ENCODE assay signal across 8 cellular contexts in the genomic region with DNA sequence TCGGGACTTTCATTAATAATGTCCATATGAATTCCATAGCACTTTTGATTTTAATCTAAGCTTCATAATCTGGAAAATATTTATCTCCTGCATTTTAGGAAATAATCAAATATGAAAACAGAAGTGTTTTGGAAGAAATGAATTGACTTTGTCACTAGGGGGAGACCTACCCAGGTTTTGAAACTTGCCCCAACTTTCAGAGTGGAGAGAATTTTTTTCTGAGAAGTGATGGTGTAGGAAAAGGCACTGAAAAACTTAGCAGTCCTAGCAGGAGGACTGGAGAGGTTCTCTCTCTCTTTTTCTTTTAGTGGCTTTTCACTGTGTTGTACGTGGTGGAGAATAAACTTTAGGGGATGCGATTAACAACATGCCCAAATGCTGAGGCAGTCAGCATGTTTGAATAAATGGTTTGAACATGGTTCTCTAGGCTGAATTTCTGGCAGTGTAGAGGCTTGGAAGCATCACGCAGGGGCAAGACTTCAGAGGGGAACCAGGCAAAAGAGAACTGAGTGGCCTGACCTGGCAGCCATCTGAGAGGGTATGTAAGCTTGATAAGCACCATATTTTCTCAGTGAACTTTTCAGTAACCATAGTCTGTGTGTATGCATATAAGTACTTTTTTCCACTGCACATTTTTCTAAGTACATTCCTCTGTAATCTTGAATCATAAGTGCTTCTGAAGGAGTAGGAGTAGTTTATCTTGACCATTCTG.
DNase-seq lines count a peak whose midpoint lies in the region; ATAC-seq and TF ChIP-seq lines count a peak whose summit lies in the region.

No MANE protein-coding gene starts in this region.

- no peaks in the 10 kb centered on the region for H3K4me1 ChIP-seq in CD8-positive, alpha-beta T cell (ENCODE audit: insufficient read depth, low read length)
- H3K4me1 ChIP-seq in left lung (peaks cover 0 to 8% of the 10 kb centered on the region in 2 donors), aorta (ENCODE audit: control insufficient read depth in 1 of 2, insufficient read depth in 2 of 2, low read length in 2 of 2) (peaks cover 0 to 2% of the 10 kb centered on the region in 2 donors)

- peak; percentile 78 for TF ChIP-seq CTCF in CD8-positive, alpha-beta T cell (IDR thresholded peaks at IDR 0.05)
- peak; percentile 71 for TF ChIP-seq CTCF in MCF 10A (IDR thresholded peaks at IDR 0.05; ENCODE audit: unreplicated experiment)
- peak; percentile 25 to 43 for TF ChIP-seq CTCF in left lung (IDR thresholded peaks at IDR 0.05)

- no peaks in the 10 kb centered on the region for H3K27me3 Mint-ChIP-seq in CD8-positive, alpha-beta T cell (ENCODE audit: low read depth)
- H3K27me3 Mint-ChIP-seq in MCF 10A (ENCODE audit: insufficient read depth, unreplicated experiment), result no peaks in the 10 kb centered on the region

- H3K4me1 Mint-ChIP-seq in CD8-positive, alpha-beta T cell (ENCODE audit: low read depth), result peaks cover 3% of the 10 kb centered on the region
- peaks cover 7% of the 10 kb centered on the region for H3K4me1 Mint-ChIP-seq in MCF 10A (ENCODE audit: insufficient read depth, unreplicated experiment)

- H3K9me3 Mint-ChIP-seq in CD8-positive, alpha-beta T cell, result no peaks in the 10 kb centered on the region
- H3K9me3 Mint-ChIP-seq in MCF 10A (ENCODE audit: unreplicated experiment), result no peaks in the 10 kb centered on the region

- no peaks in the 10 kb centered on the region for H3K36me3 ChIP-seq in CD8-positive, alpha-beta T cell (ENCODE audit: insufficient read depth, low read length)
- no peaks in the 10 kb centered on the region for H3K36me3 ChIP-seq in left lung
- no peaks in the 10 kb centered on the region for H3K36me3 ChIP-seq in aorta (ENCODE audit: control insufficient read depth in 1 of 2, insufficient read depth in 2 of 2, low read length in 1 of 2)

- 1 to 5% methylated on average over 4 of the region's 4 CpGs for WGBS in aorta, 2 donors

- CTCF ChIA-PET in CD8-positive, alpha-beta T cell (lab: Charles Lee), result interaction anchor here (0.6 to 2.1 kb wide), 21 partner anchors 9 to 614 kb away, joined by 3 to 18 read pairs (median 4); no protein-coding TSS in a partner anchor
- CTCF ChIA-PET in MCF 10A (lab: Yijun Ruan, JAX), result interaction anchor here (0.6 to 2.0 kb wide), 41 partner anchors 9 to 1220 kb away, joined by 3 to 15 read pairs (median 4); no protein-coding TSS in a partner anchor

- DNase-seq in CD8-positive, alpha-beta T cell, result peak in 2 of 7 experiments; percentile 7 to 8
- DNase-seq in NCI-H446 (lab: John Stamatoyannopoulos, UW) (peak; percentile 21 to 62), MCF 10A (ENCODE audit: unreplicated experiment) (peak; percentile 64), left lung (peak in 1 of 2 donors; percentile 61), aorta (no peak)

- intact Hi-C loops in CD8-positive, alpha-beta T cell (cut with DNase I, micrococcal nuclease), result loop anchor here (1.0 to 10.0 kb wide), 11 partner anchors 68 to 614 kb away; a partner anchor contains a TSS
- intact Hi-C loops in MCF 10A (cut with micrococcal nuclease), result loop anchor here (1.0 to 10.0 kb wide), 7 partner anchors 68 to 598 kb away; a partner anchor contains a TSS
- intact Hi-C loops in left lung (cut with DNase I), result loop anchor here in 1 of 2 donors (10.0 kb wide), 1 partner anchor 266 kb away; no protein-coding TSS in a partner anchor
- intact Hi-C loops in aorta (cut with DNase I), result loop anchor here (5.0 to 10.0 kb wide), 3 partner anchors 266 to 374 kb away; no protein-coding TSS in a partner anchor

- BruUV-seq in MCF 10A (replicated peaks; lab: Mats Ljungman, UMichigan), result no TSS peak

- no peak overlapping the region for H3K27ac ChIP-seq in CD8-positive, alpha-beta T cell (ENCODE audit: low read depth, low read length)
- H3K27ac ChIP-seq in left lung, result peak overlapping the region; percentile 55 to 60
- H3K27ac ChIP-seq in aorta (ENCODE audit: low read depth in 1 of 2, low read length in 2 of 2), result no peak overlapping the region

- POLR2A ChIA-PET in CD8-positive, alpha-beta T cell (lab: Charles Lee), result no interaction called here
- POLR2A ChIA-PET in MCF 10A (lab: Yijun Ruan, JAX), result interaction anchor here (0.6 to 1.2 kb wide), 4 partner anchors 67 to 1976 kb away, joined by 3 to 4 read pairs (median 3); a partner anchor contains a TSS

- H3K27ac Mint-ChIP-seq in CD8-positive, alpha-beta T cell, result no peak overlapping the region
- no peak overlapping the region for H3K27ac Mint-ChIP-seq in MCF 10A (ENCODE audit: low read depth, unreplicated experiment)

- no peaks in the 10 kb centered on the region for H3K27me3 ChIP-seq in CD8-positive, alpha-beta T cell (ENCODE audit: insufficient read depth, low read length)
- H3K27me3 ChIP-seq in left lung (no peaks in the 10 kb centered on the region), aorta (ENCODE audit: control insufficient read depth in 1 of 2, insufficient read depth in 2 of 2, low read length in 1 of 2) (no peaks in the 10 kb centered on the region)

- H3K4me3 ChIP-seq in CD8-positive, alpha-beta T cell (ENCODE audit: low read depth, low read length), result no peak overlapping the region
- H3K4me3 ChIP-seq in left lung (no peak overlapping the region), aorta (ENCODE audit: low read length in 2 of 2) (no peak overlapping the region)

- peak; percentile 51 for ATAC-seq in CD8-positive, alpha-beta T cell
- ATAC-seq in GM19043 (IDR thresholded peaks at IDR 0.05; ENCODE audit: low read depth, unreplicated experiment) (peak; percentile 66), left lung (peak; percentile 95), aorta (ENCODE audit: low FRiP score) (peak; percentile 60), HG03469 (IDR thresholded peaks at IDR 0.05; ENCODE audit: unreplicated experiment) (no peak), HG03460 (IDR thresholded peaks at IDR 0.05; ENCODE audit: unreplicated experiment) (no peak)

- no peaks in the 10 kb centered on the region for H3K9me3 ChIP-seq in CD8-positive, alpha-beta T cell (ENCODE audit: low read length)
- H3K9me3 ChIP-seq in left lung, result no peaks in the 10 kb centered on the region
- H3K9me3 ChIP-seq in aorta (ENCODE audit: control insufficient read depth, low read length), result no peaks in the 10 kb centered on the region

- no peaks in the 10 kb centered on the region for H3K36me3 Mint-ChIP-seq in CD8-positive, alpha-beta T cell
- no peaks in the 10 kb centered on the region for H3K36me3 Mint-ChIP-seq in MCF 10A (ENCODE audit: insufficient read depth, unreplicated experiment)

- H3K4me3 Mint-ChIP-seq in CD8-positive, alpha-beta T cell, result no peak overlapping the region
- no peak overlapping the region for H3K4me3 Mint-ChIP-seq in MCF 10A (ENCODE audit: unreplicated experiment)

Comparison
In these comparisons a context has a peak if more than half of its experiments do, and no peak if none do; other contexts are left out.
1. ATAC-seq: peak in CD8-positive, alpha-beta T cell (single experiment), GM19043 (single experiment), left lung (single experiment) and aorta (single experiment); none in HG03469 (single experiment) and HG03460 (single experiment).
2. DNase-seq: peak in NCI-H446 (2 of 2) and MCF 10A (single experiment); none in aorta (0 of 2).
3. H3K27ac ChIP-seq: peak in left lung (2 of 2); none in CD8-positive, alpha-beta T cell (single experiment) and aorta (0 of 2).
4. Peak in every context shown above with its lines, with median percentiles within 50 percentile points of each other: CTCF ChIP-seq.